Comparison of ENCODE assay signal across 8 cellular contexts in the genomic region with DNA sequence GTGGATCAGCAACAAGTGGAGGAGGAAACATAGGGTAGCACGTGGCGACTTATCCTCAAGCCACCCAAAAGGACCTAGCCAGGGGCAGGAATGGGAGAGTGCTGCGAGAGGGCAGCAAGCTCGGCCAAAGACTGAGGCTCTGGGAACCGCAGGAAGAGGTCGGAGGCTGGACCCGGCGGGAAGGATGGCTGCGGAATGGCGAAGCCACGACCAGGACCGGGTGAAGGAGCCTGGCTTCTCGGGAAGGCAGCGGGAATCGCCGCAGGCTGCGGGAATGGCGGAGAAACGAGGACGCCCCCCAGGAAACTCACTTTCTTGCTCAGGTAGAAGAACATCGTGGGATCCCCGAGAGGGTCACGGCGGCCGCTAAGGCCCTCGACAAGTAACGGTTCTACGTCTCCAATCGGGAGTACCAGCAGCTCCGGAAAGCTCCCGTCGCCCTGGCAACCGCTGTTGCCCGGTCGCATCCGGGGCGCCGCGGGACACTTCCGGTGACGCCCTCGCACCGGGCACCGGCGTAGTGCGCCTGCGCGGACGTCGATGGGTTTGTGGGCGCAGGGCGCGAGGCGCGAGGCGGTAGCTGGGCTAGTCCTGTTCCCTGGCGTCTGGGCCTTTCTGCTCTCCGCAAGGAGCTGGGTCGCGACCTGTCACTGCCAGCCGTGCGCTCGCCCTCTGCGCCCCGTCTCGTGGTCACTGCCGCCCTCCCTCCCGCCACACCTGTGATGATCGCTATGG. TPM values are rescaled to one million over a fixed set of nuclear protein-coding genes. Genes with fewer than 3 reads are reported as not detected.
A peak's percentile ranks its signal among the peaks of the same experiment; 100 is the strongest.
DNase-seq lines count a peak whose midpoint lies in the region; ATAC-seq and TF ChIP-seq lines count a peak whose summit lies in the region.

A gene (minus strand): TSS at position 425 of the 735 bp plus-strand sequence. CDS start 90 bp downstream, at position 335.

- no peaks in the 10 kb centered on the region for H3K36me3 ChIP-seq in mammary epithelial cell (ENCODE audit: insufficient read depth, low read length)
- no peaks in the 10 kb centered on the region for H3K36me3 ChIP-seq in smooth muscle cell (ENCODE audit: low read depth)

- peak; percentile 74 for ATAC-seq in GM18870 (IDR thresholded peaks at IDR 0.05; ENCODE audit: unreplicated experiment)
- ATAC-seq in HG03103 (IDR thresholded peaks at IDR 0.05; ENCODE audit: low read depth, unreplicated experiment) = peak; percentile 91

- H3K27me3 ChIP-seq in mammary epithelial cell (ENCODE audit: insufficient read depth, low read length) (no peaks in the 10 kb centered on the region), smooth muscle cell (ENCODE audit: low read depth) (no peaks in the 10 kb centered on the region)

- H3K4me3 ChIP-seq in WI38 (ENCODE audit: low read depth, low read length) (peak within 1 kb of the TSS; percentile 75), mammary epithelial cell (replicated peaks in 1 of 3; ENCODE audit: insufficient read depth in 1 of 3, low read depth in 2 of 3, low read length in 3 of 3) (peak within 1 kb of the TSS; percentile 67 to 91 (median 75)), smooth muscle cell (peak within 1 kb of the TSS; percentile 75)

- in situ Hi-C loops in ACHN (cut with HindIII; ENCODE audit: low pct_ligation_motif_present, low pct_unique_long_range_greater_than_20kb, low sequenced_read_pairs) = no loop called here
- in situ Hi-C loops in mammary epithelial cell (cut with MboI; ENCODE audit: low sequenced_read_pairs in 2 of 2) = no loop called here

- H3K9ac ChIP-seq in mammary epithelial cell (ENCODE audit: insufficient read depth, low read length) (peak within 1 kb of the TSS; percentile 61), smooth muscle cell (ENCODE audit: low read depth) (peak within 1 kb of the TSS; percentile 53)

- H3K4me1 ChIP-seq in mammary epithelial cell (ENCODE audit: insufficient read depth, low read length) = peaks cover 9% of the 10 kb centered on the region
- H3K4me1 ChIP-seq in smooth muscle cell (ENCODE audit: low read depth) = peaks cover 22% of the 10 kb centered on the region

- CTCF ChIA-PET in mammary epithelial cell (lab: Charles Lee; ENCODE audit: low non-redundant PET) = interaction anchor here (0.5 kb wide), 1 partner anchor 26 kb away, joined by 3 read pairs; no protein-coding TSS in a partner anchor

- H4K20me1 ChIP-seq in mammary epithelial cell (ENCODE audit: insufficient read depth, low read length) (no peaks in the 10 kb centered on the region), smooth muscle cell (ENCODE audit: low read depth) (no peaks in the 10 kb centered on the region)

- peak within 1 kb of the TSS; percentile 96 for H2AFZ ChIP-seq in mammary epithelial cell (ENCODE audit: low read depth, low read length)
- H2AFZ ChIP-seq in smooth muscle cell (ENCODE audit: low read depth) = peak within 1 kb of the TSS; percentile 92

- WGBS in mammary epithelial cell (ENCODE audit: low coverage, missing lambda C conversion rate) = 2% methylated on average over 21 of the region's 69 CpGs
- WGBS in smooth muscle cell (ENCODE audit: low lambda C conversion rate) = 2% methylated on average over 48 of the region's 69 CpGs

- intact Hi-C loops in mammary epithelial cell (cut with micrococcal nuclease) = loop anchor here (1.0 to 2.0 kb wide), 2 partner anchors 27 to 108 kb away; no protein-coding TSS in a partner anchor

- H3K4me2 ChIP-seq in mammary epithelial cell (ENCODE audit: insufficient read depth, low read depth, low read length) = peak within 1 kb of the TSS; percentile 90
- peak within 1 kb of the TSS; percentile 86 for H3K4me2 ChIP-seq in smooth muscle cell

- dilution Hi-C loops in mammary epithelial cell (cut with HindIII; ENCODE audit: low sequenced_read_pairs) = no loop called here

- H3F3A ChIP-seq in smooth muscle cell (ENCODE audit: low read depth) = no peaks in the 10 kb centered on the region

- H3K27ac ChIP-seq in mammary epithelial cell (ENCODE audit: insufficient read depth, low read depth, low read length) = peak within 1 kb of the TSS; percentile 45
- peak within 1 kb of the TSS; percentile 42 for H3K27ac ChIP-seq in smooth muscle cell (ENCODE audit: low read depth)

- no peaks in the 10 kb centered on the region for H3K9me3 ChIP-seq in mammary epithelial cell (replicated peaks; ENCODE audit: insufficient read depth, low read length)
- no peaks in the 10 kb centered on the region for H3K9me3 ChIP-seq in smooth muscle cell (replicated peaks; ENCODE audit: low read depth)

- no peak for TF ChIP-seq CTCF in WI38 (IDR thresholded peaks at IDR 0.05; ENCODE audit: low read depth, low read length)
- no peak for TF ChIP-seq CTCF in mammary epithelial cell (conservative IDR thresholded peaks at IDR 0.05 in 1 of 2, IDR thresholded peaks at IDR 0.05 in 1 of 2; ENCODE audit: extremely low read depth in 1 of 2, insufficient read depth in 1 of 2, low read depth in 1 of 2, low read length in 2 of 2)
- no peak for TF ChIP-seq CTCF in smooth muscle cell (IDR thresholded peaks at IDR 0.05; ENCODE audit: borderline replicate concordance, insufficient read depth, poor library complexity, severe bottlenecking)

- BruUV-seq in mammary epithelial cell (replicated peaks; lab: Mats Ljungman, UMichigan) = no TSS peak

- H3K79me2 ChIP-seq in mammary epithelial cell (ENCODE audit: insufficient read depth, low read length) (peaks cover 22% of the 10 kb centered on the region), smooth muscle cell (ENCODE audit: low read depth) (peaks cover 14% of the 10 kb centered on the region)

- DNase-seq in ACHN = peak; percentile 94
- DNase-seq in NCI-H2171 treated with DMSO at 0.1 percent for 48 hours (lab: John Stamatoyannopoulos, UW) = peak; percentile 91
- peak; percentile 88 for DNase-seq in mammary epithelial cell
- peak; percentile 89 for DNase-seq in inferior parietal cortex (ENCODE audit: extremely low spot score)
- peak; percentile 70 for DNase-seq in smooth muscle cell (lab: John Stamatoyannopoulos, UW; ENCODE audit: unreplicated experiment)

RNA-seq across cellular contexts. Expression of the gene that starts here (rescaled TPM):
- total RNA-seq in mammary epithelial cell (10 to 100 TPM in 1 of 2 donors, 1 to 10 TPM in 1; 8.8 to 11.5 TPM), smooth muscle cell (4.7 and 5.7 TPM in 2 replicates)
- polyA plus RNA-seq in mammary epithelial cell (4.1 TPM), smooth muscle cell (0.70 and 1.6 TPM in 2 replicates)
- 6.8 TPM for polyA minus RNA-seq in mammary epithelial cell

Comparison
In these comparisons a context has a peak if more than half of its experiments do, and no peak if none do; other contexts are left out.
1. Peak in every context shown above with its lines: DNase-seq, ATAC-seq, H3K4me3 ChIP-seq and H3K27ac ChIP-seq.